In the genomic region with DNA sequence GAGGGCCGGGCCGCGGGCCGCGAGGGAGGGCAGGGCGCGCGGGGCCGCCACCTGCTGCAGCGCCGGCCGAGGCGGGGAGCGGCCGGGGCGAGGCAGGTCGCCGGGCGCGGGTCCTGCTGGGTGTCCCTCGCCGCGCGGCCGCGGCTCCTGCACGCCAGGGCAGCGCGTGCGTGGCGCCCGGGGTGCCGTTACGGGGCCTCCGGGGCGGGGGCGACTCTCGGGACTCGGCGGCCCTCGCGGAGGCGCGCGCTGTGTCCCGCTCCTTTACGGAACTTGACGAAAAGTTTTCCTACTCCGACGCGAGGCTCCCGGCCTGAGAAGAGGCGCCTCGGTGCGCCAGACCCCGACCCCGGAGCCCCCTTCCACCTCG, we compare ENCODE assay signal across 8 cellular contexts. TPM values are rescaled to one million over a fixed set of nuclear protein-coding genes. Genes with fewer than 3 reads are reported as not detected.
A peak's percentile ranks its signal among the peaks of the same experiment; 100 is the strongest.
DNase-seq lines count a peak whose midpoint lies in the region; ATAC-seq and TF ChIP-seq lines count a peak whose summit lies in the region.

No MANE protein-coding gene starts in this region.

- H3K4me1 ChIP-seq in muscle layer of duodenum (ENCODE audit: control insufficient read depth in 1 of 2, insufficient read depth in 2 of 2, low read length in 2 of 2): peaks cover 14 to 16% of the 10 kb centered on the region in 2 donors
- H3K4me1 ChIP-seq in uterus: peaks cover 6 to 15% of the 10 kb centered on the region in 2 donors

- no peak for TF ChIP-seq POLR2A in uterus (IDR thresholded peaks at IDR 0.05)

- H3K4me3 ChIP-seq in dorsolateral prefrontal cortex: peak overlapping the region; percentile 54 to 99 (median 82)
- peak overlapping the region; percentile 63 to 69 for H3K4me3 ChIP-seq in muscle layer of duodenum (ENCODE audit: low read depth in 1 of 2, low read length in 2 of 2)
- H3K4me3 ChIP-seq in uterus: peak overlapping the region; percentile 90 to 95

- intact Hi-C loops in dorsolateral prefrontal cortex (cut with DNase I): loop anchor here (1.0 to 5.0 kb wide), 7 partner anchors 52 to 159 kb away; a partner anchor contains a TSS
- intact Hi-C loops in uterus (cut with DNase I; ENCODE audit: low total_unique reads): no loop called here

- peak overlapping the region in 24 of 59 donors; percentile 21 to 99 (median 95) for H3K27ac ChIP-seq in dorsolateral prefrontal cortex
- H3K27ac ChIP-seq in muscle layer of duodenum (ENCODE audit: low read length): peak overlapping the region; percentile 75
- H3K27ac ChIP-seq in uterus: peak overlapping the region; percentile 99 to 100

- TF ChIP-seq CTCF in dorsolateral prefrontal cortex (IDR thresholded peaks at IDR 0.05 in 54 of 56, conservative IDR thresholded peaks at IDR 0.05 in 2 of 56; ENCODE audit: low read depth in 1 of 56, partially characterized antibody in 56 of 56) (no peak), uterus (IDR thresholded peaks at IDR 0.05) (no peak)

- ATAC-seq in HG02763 (IDR thresholded peaks at IDR 0.05; ENCODE audit: unreplicated experiment): peak; percentile 27

- H3K27me3 ChIP-seq in dorsolateral prefrontal cortex (no peaks in the 10 kb centered on the region), muscle layer of duodenum (ENCODE audit: low read depth, low read length) (no peaks in the 10 kb centered on the region), uterus (no peaks in the 10 kb centered on the region)

- no peaks in the 10 kb centered on the region for H3K9me3 ChIP-seq in muscle layer of duodenum (ENCODE audit: control insufficient read depth in 1 of 2, low read length in 2 of 2)
- H3K9me3 ChIP-seq in uterus: no peaks in the 10 kb centered on the region

- H3K36me3 ChIP-seq in muscle layer of duodenum (ENCODE audit: control insufficient read depth in 1 of 2, insufficient read depth in 2 of 2, low read length in 2 of 2) (no peaks in the 10 kb centered on the region), uterus (no peaks in the 10 kb centered on the region)

- DNase-seq in NCI-H748 (lab: John Stamatoyannopoulos, UW; ENCODE audit: unreplicated experiment) (peak; percentile 62), NCI-H748 treated with DMSO at 0.1 percent for 48 hours (lab: John Stamatoyannopoulos, UW) (no peak), RPMI8226 (peak; percentile 45), dorsolateral prefrontal cortex (no peak), uterus (no peak), HuH-7.5 (ENCODE audit: low spot score) (no peak)

RNA-seq across cellular contexts. Expression of a gene that starts 0.3 kb away (rescaled TPM):
- total RNA-seq in dorsolateral prefrontal cortex (10 to 100 TPM; 44.0 to 85.9 (median 62.0) TPM), uterus (10 to 100 TPM; 16.9 to 61.2 (median 28.1) TPM)

Comparison
In these comparisons a context has a peak if more than half of its experiments do, and no peak if none do; other contexts are left out.
1. DNase-seq: peak in NCI-H748 (single experiment) and RPMI8226 (single experiment); none in NCI-H748 treated with DMSO at 0.1 percent for 48 hours (single experiment), dorsolateral prefrontal cortex (0 of 10), uterus (0 of 2) and HuH-7.5 (single experiment).
2. Peak in every context shown above with its lines, with median percentiles within 50 percentile points of each other: H3K4me3 ChIP-seq.